Comparison of ENCODE assay signal across 8 cellular contexts in the genomic region with DNA sequence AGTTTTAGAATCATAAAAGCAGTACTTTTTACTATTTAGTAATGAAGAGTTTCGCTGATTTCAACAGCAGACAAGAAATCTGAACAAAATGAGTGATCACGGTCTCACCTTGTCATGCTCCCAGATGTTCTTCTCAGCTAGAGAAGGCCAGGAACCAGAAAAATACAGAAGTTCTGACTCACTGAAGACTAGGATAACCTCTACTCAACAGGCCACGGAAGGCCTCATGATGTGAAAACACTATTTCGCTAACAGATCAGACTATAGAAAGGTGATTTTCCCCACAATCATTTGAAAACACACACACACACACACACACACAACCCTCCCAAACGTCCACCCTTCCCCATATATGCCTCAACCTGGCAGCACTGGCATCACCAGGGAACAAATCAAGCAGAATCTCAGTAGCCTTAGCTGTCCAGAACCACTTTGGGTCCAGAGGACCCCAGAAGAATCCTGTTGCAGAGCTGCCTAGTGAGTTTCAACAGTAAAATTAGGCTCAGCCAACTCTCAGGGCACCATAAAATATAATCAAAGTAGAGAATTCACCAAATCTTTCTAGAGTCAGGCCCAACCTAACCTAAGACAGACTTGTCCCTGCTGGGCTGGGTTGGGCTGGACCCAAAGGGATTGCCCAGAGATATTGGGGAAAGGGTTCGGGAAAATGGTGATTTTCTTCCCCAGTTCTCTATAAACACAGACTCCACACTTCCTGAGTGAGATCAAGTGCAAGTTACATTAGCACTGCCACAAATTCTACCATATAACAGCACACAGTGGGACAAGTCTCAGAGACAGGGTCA. TPM values are rescaled to one million over a fixed set of nuclear protein-coding genes. Genes with fewer than 3 reads are reported as not detected.
DNase-seq lines count a peak whose midpoint lies in the region; ATAC-seq, FAIRE-seq and TF ChIP-seq lines count a peak whose summit lies in the region.

No MANE protein-coding gene starts in this region.

- H3K36me3 Mint-ChIP-seq in activated T-helper 2 cell treated with anti-CD3 and anti-CD28 coated beads, Interferon-gamma antibody, Interleukin-2, Interleukin-4, amounts not matched to agents 10 μg/mL and 5 μg/mL and 100 μg/mL, durations not matched to agents 14 hours and 24 hours and 36 hours (ENCODE audit: low read depth), result peaks cover 28% of the 10 kb centered on the region

- H3K4me1 Mint-ChIP-seq in activated T-helper 2 cell treated with anti-CD3 and anti-CD28 coated beads, Interferon-gamma antibody, Interleukin-2, Interleukin-4, amounts not matched to agents 10 μg/mL and 5 μg/mL and 100 μg/mL, durations not matched to agents 14 hours and 24 hours and 36 hours (ENCODE audit: low read depth), result peaks cover 33% of the 10 kb centered on the region

- intact Hi-C loops in activated T-helper 2 cell treated with anti-CD3 and anti-CD28 coated beads, Interferon-gamma antibody, Interleukin-2, Interleukin-4, amounts not matched to agents 10 μg/mL and 5 μg/mL and 100 μg/mL, durations not matched to agents 14 hours and 24 hours and 36 hours (cut with micrococcal nuclease), result loop anchor here (1.0 to 5.0 kb wide), 2 partner anchors 7 to 393 kb away; a partner anchor contains a TSS
- intact Hi-C loops in esophagus muscularis mucosa (cut with DNase I), result no loop called here

- no peak for TF ChIP-seq POLR2A in esophagus muscularis mucosa (IDR thresholded peaks at IDR 0.05; ENCODE audit: low read depth)

- H3K4me1 ChIP-seq in rectal smooth muscle tissue (ENCODE audit: control insufficient read depth, insufficient read depth, low read length) (peaks cover 2% of the 10 kb centered on the region), esophagus muscularis mucosa (peaks cover 11 to 72% (median 49%) of the 10 kb centered on the region in 4 donors)

- no peak for FAIRE-seq in urothelium cell line (lab: Jason Lieb, UNC)

- peak; percentile 69 for ATAC-seq in HG03064 (IDR thresholded peaks at IDR 0.05; ENCODE audit: low read depth, unreplicated experiment)

- 85% methylated on average over 6 of the region's 6 CpGs for WGBS in esophagus muscularis mucosa

- no peaks in the 10 kb centered on the region for H3K9me3 Mint-ChIP-seq in activated T-helper 2 cell treated with anti-CD3 and anti-CD28 coated beads, Interferon-gamma antibody, Interleukin-2, Interleukin-4, amounts not matched to agents 10 μg/mL and 5 μg/mL and 100 μg/mL, durations not matched to agents 14 hours and 24 hours and 36 hours

- no peak overlapping the region for H3K9ac ChIP-seq in rectal smooth muscle tissue (ENCODE audit: low read length)

- peak overlapping the region; percentile 15 for H3K4me3 Mint-ChIP-seq in activated T-helper 2 cell treated with anti-CD3 and anti-CD28 coated beads, Interferon-gamma antibody, Interleukin-2, Interleukin-4, amounts not matched to agents 10 μg/mL and 5 μg/mL and 100 μg/mL, durations not matched to agents 14 hours and 24 hours and 36 hours (ENCODE audit: low read depth)

- H3K27me3 Mint-ChIP-seq in activated T-helper 2 cell treated with anti-CD3 and anti-CD28 coated beads, Interferon-gamma antibody, Interleukin-2, Interleukin-4, amounts not matched to agents 10 μg/mL and 5 μg/mL and 100 μg/mL, durations not matched to agents 14 hours and 24 hours and 36 hours (ENCODE audit: low read depth), result no peaks in the 10 kb centered on the region

- no peaks in the 10 kb centered on the region for H3K9me3 ChIP-seq in esophagus muscularis mucosa

- H3K27me3 ChIP-seq in rectal smooth muscle tissue (ENCODE audit: control insufficient read depth, insufficient read depth, low read length) (no peaks in the 10 kb centered on the region), esophagus muscularis mucosa (no peaks in the 10 kb centered on the region)

- TF ChIP-seq EP300 in esophagus muscularis mucosa (IDR thresholded peaks at IDR 0.05), result no peak

- DNase-seq in activated T-cell treated with anti-CD3 and anti-CD28 coated beads for 24 hours (ENCODE audit: low read depth) (peak; percentile 20), esophagus muscularis mucosa (ENCODE audit: extremely low spot score) (no peak), urothelium cell line (ENCODE audit: low spot score) (no peak), NCI-H510A treated with DMSO at 0.1 percent for 48 hours (lab: John Stamatoyannopoulos, UW) (no peak)
- no peak for DNase-seq in activated T-cell treated with anti-CD3 and anti-CD28 coated beads, Interleukin-2, amount 50 U/mL, for 1 hour
- no peak for DNase-seq in activated T-helper 2 cell treated with anti-CD3 and anti-CD28 coated beads, Interferon-gamma antibody, Interleukin-2, Interleukin-4, amounts not matched to agents 10 μg/mL and 5 μg/mL and 100 μg/mL, durations not matched to agents 14 hours and 24 hours and 36 hours (ENCODE audit: low spot score)

- no peak for TF ChIP-seq CTCF in esophagus muscularis mucosa (IDR thresholded peaks at IDR 0.05)

- H3K27ac ChIP-seq in rectal smooth muscle tissue (ENCODE audit: low read depth, low read length) (peak overlapping the region; percentile 3), esophagus muscularis mucosa (replicated peaks in 1 of 4) (peak overlapping the region in 2 of 4 donors; percentile 19 to 73)

- H3K4me3 ChIP-seq in rectal smooth muscle tissue (ENCODE audit: low read length), result no peak overlapping the region
- H3K4me3 ChIP-seq in esophagus muscularis mucosa, result no peak overlapping the region

- H3K36me3 ChIP-seq in rectal smooth muscle tissue (ENCODE audit: control insufficient read depth, insufficient read depth, low read length) (no peaks in the 10 kb centered on the region), esophagus muscularis mucosa (peaks cover 0 to 7% (median 0%) of the 10 kb centered on the region in 4 donors)

- peak overlapping the region; percentile 77 for H3K27ac Mint-ChIP-seq in activated T-helper 2 cell treated with anti-CD3 and anti-CD28 coated beads, Interferon-gamma antibody, Interleukin-2, Interleukin-4, amounts not matched to agents 10 μg/mL and 5 μg/mL and 100 μg/mL, durations not matched to agents 14 hours and 24 hours and 36 hours

RNA-seq across cellular contexts. Expression of a gene that starts 7.9 kb away (rescaled TPM):
- total RNA-seq in activated T-helper 2 cell treated with anti-CD3 and anti-CD28 coated beads, Interferon-gamma antibody, Interleukin-2, Interleukin-4, amounts not matched to agents 10 μg/mL and 5 μg/mL and 100 μg/mL, durations not matched to agents 14 hours and 24 hours and 36 hours, result 53.3 and 53.9 TPM in 2 replicates
- 10 to 100 TPM; 20.9 to 28.5 (median 24.6) TPM for total RNA-seq in esophagus muscularis mucosa

RNA-seq across cellular contexts. Expression of a gene that starts 28.1 kb away (rescaled TPM):
- 1.6 and 1.8 TPM in 2 replicates for total RNA-seq in activated T-helper 2 cell treated with anti-CD3 and anti-CD28 coated beads, Interferon-gamma antibody, Interleukin-2, Interleukin-4, amounts not matched to agents 10 μg/mL and 5 μg/mL and 100 μg/mL, durations not matched to agents 14 hours and 24 hours and 36 hours
- total RNA-seq in esophagus muscularis mucosa, result 1 to 10 TPM in 2 of 4 donors, under 1 TPM in 1, not detected in 1; 0.83 to 1.7 (median 1.2) TPM
